In the genomic region with DNA sequence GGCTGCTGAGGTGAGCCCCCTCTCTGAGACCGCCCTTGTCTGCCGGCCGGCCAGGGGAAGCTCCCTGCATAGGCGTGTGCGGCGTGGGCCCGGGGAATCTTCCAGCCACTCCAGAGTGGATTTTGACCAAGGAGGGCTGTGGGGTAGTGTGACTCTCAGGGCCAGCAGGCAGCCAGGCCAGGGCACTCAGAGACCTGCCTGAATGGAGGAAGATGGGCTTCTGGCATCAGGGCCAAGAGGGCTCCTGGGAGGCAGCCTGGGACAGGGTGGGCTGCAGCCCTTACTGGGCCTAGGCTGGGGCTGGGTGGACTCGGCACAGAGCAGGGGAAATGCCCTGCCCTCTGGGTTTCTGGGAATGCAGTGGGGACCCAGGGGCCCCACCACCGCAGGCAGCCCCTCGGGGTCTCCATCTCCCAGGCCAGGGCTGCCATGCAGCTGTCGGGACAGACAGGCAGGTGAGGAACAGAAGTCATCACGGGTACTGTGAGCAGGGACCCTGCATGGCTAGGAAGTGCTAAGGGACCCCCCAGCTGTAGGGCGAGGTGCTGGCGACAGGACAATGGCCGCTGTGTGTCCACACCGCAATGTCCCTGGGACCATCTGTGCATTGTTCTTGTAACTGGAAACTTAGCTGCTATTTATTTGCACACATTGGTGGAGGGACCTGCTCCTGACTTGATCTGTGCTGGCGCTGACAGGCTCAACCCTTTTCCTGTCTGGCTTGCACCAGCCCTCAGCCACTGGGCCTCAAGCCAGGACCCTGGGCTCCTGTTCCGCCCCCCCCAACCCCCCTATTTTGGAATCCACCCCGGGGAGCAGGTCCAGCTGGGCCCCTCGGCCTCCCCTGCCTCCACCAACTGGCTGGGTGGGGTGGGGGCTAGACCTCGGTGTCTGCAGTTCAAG, we compare ENCODE assay signal across 20 cellular contexts. TPM values are rescaled to one million over a fixed set of nuclear protein-coding genes. Genes with fewer than 3 reads are reported as not detected.
A peak's percentile ranks its signal among the peaks of the same experiment; 100 is the strongest.
DNase-seq lines count a peak whose midpoint lies in the region; ATAC-seq and TF ChIP-seq lines count a peak whose summit lies in the region.
"Had no signal": no experiment of that assay in that cellular context is flagged by ENCODE, and none has a peak within 500 bp of the region (broad histone marks: within the 10 kb centered on the region; RNA-seq: fewer than 3 reads in every experiment).

No MANE protein-coding gene starts in this region.

- H2BK5ac ChIP-seq in IMR-90 (ENCODE audit: low read depth, low read length, poor library complexity, severe bottlenecking) = no peak overlapping the region

- no peak overlapping the region for H2BK15ac ChIP-seq in IMR-90 (ENCODE audit: low read depth, low read length)

- no peak overlapping the region for H3K4me3 ChIP-seq in BLaER1 treated with 17β-estradiol and CSF1 and Interleukin-3, amounts not matched to agents 10 nM and 100 nM
- H3K4me3 ChIP-seq in IMR-90 (ENCODE audit: insufficient read depth, low read depth, low read length) (no peak overlapping the region), heart left ventricle (no peak overlapping the region)
- H3K4me3 ChIP-seq: tibial artery had no signal

- H4K8ac ChIP-seq in IMR-90 (ENCODE audit: low read depth in 2 of 2, low read length in 2 of 2) = no peak overlapping the region

- CTCF ChIA-PET in IMR-90 (lab: Yijun Ruan, JAX) = no interaction called here

- peak overlapping the region in 7 of 11 experiments; percentile 12 to 48 (median 26); a peak in 10 of 22 replicates for H3K27ac ChIP-seq in BLaER1 treated with 17β-estradiol and CSF1 and Interleukin-3, amounts not matched to agents 10 nM and 100 nM
- H3K27ac ChIP-seq in IMR-90 (ENCODE audit: insufficient read depth, low read length) (no peak overlapping the region), heart left ventricle (peak overlapping the region in 10 of 12 donors; percentile 23 to 78 (median 56))
- H3K27ac ChIP-seq: parathyroid adenoma, tibial artery had no signal

- no peak for DNase-seq in IMR-90
- peak in 4 of 5 donors; percentile 28 to 67 (median 48) for DNase-seq in heart left ventricle
- DNase-seq in natural killer cell = peak; percentile 12
- no peak for DNase-seq in medulla oblongata (ENCODE audit: extremely low spot score)
- no peak for DNase-seq in DMS 273 treated with DMSO at 0.1 percent for 48 hours (lab: John Stamatoyannopoulos, UW)
- no peak for DNase-seq in T1000 (lab: John Stamatoyannopoulos, UW)
- DNase-seq in NCI-H2029 treated with DMSO at 0.1 percent for 48 hours (lab: John Stamatoyannopoulos, UW) = no peak
- DNase-seq: activated B cell treated with CpG ODN at 0.5 μM for 24 hours; activated CD8-positive, alpha-beta memory T cell treated with anti-CD3 and anti-CD28 coated beads, Interleukin-2, amount 10 ng/mL, durations not matched to agents 7 days and 5 days; AML-193; DMS153; HCEC 1CT; NCI-H1694; stimulated activated naive B cell treated with anti-CD40 and anti-IgM and Interleukin-4, amounts not matched to agents 10 μg/mL and 1 μg/mL and 100 μg/mL, for 72 hours had no signal

- intact Hi-C loops in IMR-90 (cut with micrococcal nuclease) (no loop called here), heart left ventricle (cut with DNase I) (loop anchor here in 1 of 10 donors (5.0 kb wide), 1 partner anchor 42 kb away; no protein-coding TSS in a partner anchor), natural killer cell (cut with micrococcal nuclease) (no loop called here)

- BruUV-seq in IMR-90 (replicated peaks; lab: Mats Ljungman, UMichigan) = no TSS peak

- no peaks in the 10 kb centered on the region for H3K36me3 Mint-ChIP-seq in natural killer cell
- H3K36me3 Mint-ChIP-seq: activated CD8-positive, alpha-beta memory T cell treated with anti-CD3 and anti-CD28 coated beads, Interleukin-2, amount 10 ng/mL, durations not matched to agents 7 days and 5 days had no signal

- H3K36me3 ChIP-seq in BLaER1 treated with 17β-estradiol and CSF1 and Interleukin-3, amounts not matched to agents 10 nM and 100 nM = peaks cover 0 to 28% (median 0%) of the 10 kb centered on the region in 11 experiments; a peak in 5 of 22 replicates
- H3K36me3 ChIP-seq in IMR-90 (ENCODE audit: control insufficient read depth, insufficient read depth, low read length) = no peaks in the 10 kb centered on the region
- no peaks in the 10 kb centered on the region for H3K36me3 ChIP-seq in heart left ventricle
- H3K36me3 ChIP-seq: tibial artery had no signal

- no peaks in the 10 kb centered on the region for H3K79me1 ChIP-seq in IMR-90 (ENCODE audit: low read depth in 1 of 2, low read length in 2 of 2)

- ATAC-seq in IMR-90 (ENCODE audit: low read depth) (no peak), heart left ventricle (peak; percentile 16 to 44 (median 30)), natural killer cell (no peak)
- ATAC-seq: activated CD8-positive, alpha-beta memory T cell treated with anti-CD3 and anti-CD28 coated beads, Interleukin-2, amount 10 ng/mL, durations not matched to agents 7 days and 5 days; stimulated activated naive B cell treated with anti-CD40 and anti-IgM and Interleukin-4, amounts not matched to agents 10 μg/mL and 1 μg/mL and 100 μg/mL, for 72 hours had no signal

- no peak overlapping the region for H3K18ac ChIP-seq in IMR-90 (ENCODE audit: low read depth, low read length)

- 77% methylated on average over 6 of the region's 21 CpGs; no CpG with 5 or more reads in 1 of the 2 experiments for WGBS in IMR-90 (ENCODE audit: extremely low coverage in 2 of 2, insufficient read length in 1 of 2), 2 experiments
- WGBS in heart left ventricle, 4 donors = 43 to 51% (median 48%) methylated on average over 12 to 21 of the region's 21 CpGs

- H3K14ac ChIP-seq in IMR-90 (replicated peaks; ENCODE audit: low read depth, low read length) = no peak overlapping the region

- no peak overlapping the region for H3K56ac ChIP-seq in IMR-90 (ENCODE audit: extremely low read depth, insufficient read depth, low read length)

- no peak for TF ChIP-seq RAD21 in IMR-90 (IDR thresholded peaks at IDR 0.05; ENCODE audit: low read length)

- H3K9ac ChIP-seq in BLaER1 treated with 17β-estradiol and CSF1 and Interleukin-3, amounts not matched to agents 10 nM and 100 nM = peak overlapping the region in 9 of 11 experiments; percentile 7 to 97 (median 54); a peak in 16 of 22 replicates
- H3K9ac ChIP-seq in IMR-90 (ENCODE audit: low read depth, low read length) = no peak overlapping the region
- H3K9ac ChIP-seq: parathyroid adenoma had no signal

- peak overlapping the region; percentile 42 for H2AK9ac ChIP-seq in IMR-90 (replicated peaks; ENCODE audit: low read depth, low read length, poor library complexity)

- H2BK20ac ChIP-seq in IMR-90 (ENCODE audit: low read depth, low read length) = no peak overlapping the region

- no peak overlapping the region for H4K91ac ChIP-seq in IMR-90 (ENCODE audit: insufficient read depth, low read depth, low read length)

- H4K5ac ChIP-seq in IMR-90 (ENCODE audit: low read depth, low read length) = no peak overlapping the region

- H2AFZ ChIP-seq in IMR-90 (replicated peaks; ENCODE audit: low read length, poor library complexity) = peak overlapping the region; percentile 69
- H2AFZ ChIP-seq: parathyroid adenoma had no signal

- H3K27ac Mint-ChIP-seq in natural killer cell = no peak overlapping the region
- H3K27ac Mint-ChIP-seq: activated B cell treated with CpG ODN at 0.5 μM for 24 hours; activated CD8-positive, alpha-beta memory T cell treated with anti-CD3 and anti-CD28 coated beads, Interleukin-2, amount 10 ng/mL, durations not matched to agents 7 days and 5 days; stimulated activated naive B cell treated with anti-CD40 and anti-IgM and Interleukin-4, amounts not matched to agents 10 μg/mL and 1 μg/mL and 100 μg/mL, for 72 hours; T-helper 1 cell treated with Interleukin-12 subunit alpha and Interleukin-12 subunit beta and Interleukin-4 antibody, amounts not matched to agents 30 μg/mL and 1 μg/mL, for 36 hours had no signal

- peaks cover 0 to 3% of the 10 kb centered on the region in 2 donors for H3K4me1 Mint-ChIP-seq in natural killer cell

- no peaks in the 10 kb centered on the region for H3K9me1 ChIP-seq in IMR-90 (ENCODE audit: insufficient read depth, low read length)

- TF ChIP-seq POLR2A in IMR-90 (IDR thresholded peaks at IDR 0.05; ENCODE audit: low read depth, low read length) (no peak), heart left ventricle (IDR thresholded peaks at IDR 0.05) (no peak)

- peak overlapping the region; percentile 86 to 100 (median 99) for H3K4me2 ChIP-seq in BLaER1 treated with 17β-estradiol and CSF1 and Interleukin-3, amounts not matched to agents 10 nM and 100 nM
- H3K4me2 ChIP-seq in IMR-90 (ENCODE audit: low read depth, low read length) = no peak overlapping the region

- no peak overlapping the region for H3K23ac ChIP-seq in IMR-90 (ENCODE audit: low read depth, low read length)

- no peak for TF ChIP-seq CTCF in IMR-90 (conservative IDR thresholded peaks at IDR 0.05; ENCODE audit: low read depth, low read length)
- no peak for TF ChIP-seq CTCF in heart left ventricle (IDR thresholded peaks at IDR 0.05)
- TF ChIP-seq CTCF in natural killer cell (IDR thresholded peaks at IDR 0.05) = no peak

- no peaks in the 10 kb centered on the region; a peak in 1 of 22 replicates for H3K27me3 ChIP-seq in BLaER1 treated with 17β-estradiol and CSF1 and Interleukin-3, amounts not matched to agents 10 nM and 100 nM
- H3K27me3 ChIP-seq in IMR-90 (ENCODE audit: control insufficient read depth, insufficient read depth, low read length) (peaks cover 2% of the 10 kb centered on the region; the same call in 1 of the 2 replicates), heart left ventricle (no peaks in the 10 kb centered on the region)

- POLR2A ChIA-PET in IMR-90 (lab: Charles Lee; ENCODE audit: unreplicated experiment) = no interaction called here

- H3K9me3 Mint-ChIP-seq in natural killer cell = no peaks in the 10 kb centered on the region
- H3K9me3 Mint-ChIP-seq: activated B cell treated with CpG ODN at 0.5 μM for 24 hours; stimulated activated naive B cell treated with anti-CD40 and anti-IgM and Interleukin-4, amounts not matched to agents 10 μg/mL and 1 μg/mL and 100 μg/mL, for 72 hours; T-helper 1 cell treated with Interleukin-12 subunit alpha and Interleukin-12 subunit beta and Interleukin-4 antibody, amounts not matched to agents 30 μg/mL and 1 μg/mL, for 36 hours had no signal

- peaks cover 62 to 79% (median 68%) of the 10 kb centered on the region in 10 experiments for H3K4me1 ChIP-seq in BLaER1 treated with 17β-estradiol and CSF1 and Interleukin-3, amounts not matched to agents 10 nM and 100 nM
- peaks cover 3% of the 10 kb centered on the region for H3K4me1 ChIP-seq in IMR-90 (ENCODE audit: control insufficient read depth, insufficient read depth, low read length)
- H3K4me1 ChIP-seq in heart left ventricle = peaks cover 4 to 33% (median 20%) of the 10 kb centered on the region in 12 donors

- in situ Hi-C loops in IMR-90 (cut with MboI; ENCODE audit: low sequenced_read_pairs) = no loop called here

- peaks cover 0 to 45% (median 0%) of the 10 kb centered on the region in 11 experiments; a peak in 7 of 22 replicates for H4K20me1 ChIP-seq in BLaER1 treated with 17β-estradiol and CSF1 and Interleukin-3, amounts not matched to agents 10 nM and 100 nM
- no peaks in the 10 kb centered on the region for H4K20me1 ChIP-seq in IMR-90 (ENCODE audit: insufficient read depth, low read length)

- no peak overlapping the region for H2AK5ac ChIP-seq in IMR-90 (ENCODE audit: low read depth, low read length)

- no peaks in the 10 kb centered on the region for H3K9me3 ChIP-seq in BLaER1 treated with 17β-estradiol and CSF1 and Interleukin-3, amounts not matched to agents 10 nM and 100 nM (replicated peaks in 1 of 11)
- H3K9me3 ChIP-seq in IMR-90 (ENCODE audit: control insufficient read depth, insufficient read depth, low read length) = no peaks in the 10 kb centered on the region
- H3K9me3 ChIP-seq in heart left ventricle = no peaks in the 10 kb centered on the region
- H3K9me3 ChIP-seq: tibial artery had no signal

- peaks cover 0 to 7% of the 10 kb centered on the region in 2 donors for H3K27me3 Mint-ChIP-seq in natural killer cell (ENCODE audit: low read depth in 2 of 2)
- H3K27me3 Mint-ChIP-seq: activated CD8-positive, alpha-beta memory T cell treated with anti-CD3 and anti-CD28 coated beads, Interleukin-2, amount 10 ng/mL, durations not matched to agents 7 days and 5 days had no signal

- H3K4ac ChIP-seq in IMR-90 (ENCODE audit: low read depth, low read length) = no peak overlapping the region

- dilution Hi-C loops in IMR-90 (cut with HindIII; ENCODE audit: low sequenced_read_pairs, unreplicated experiment) = no loop called here

- H2BK120ac ChIP-seq in IMR-90 (ENCODE audit: low read depth, low read length) = no peak overlapping the region

- H3K4me3 Mint-ChIP-seq in natural killer cell = no peak overlapping the region
- H3K4me3 Mint-ChIP-seq: activated B cell treated with CpG ODN at 0.5 μM for 24 hours; activated CD8-positive, alpha-beta memory T cell treated with anti-CD3 and anti-CD28 coated beads, Interleukin-2, amount 10 ng/mL, durations not matched to agents 7 days and 5 days; stimulated activated naive B cell treated with anti-CD40 and anti-IgM and Interleukin-4, amounts not matched to agents 10 μg/mL and 1 μg/mL and 100 μg/mL, for 72 hours; T-helper 1 cell treated with Interleukin-12 subunit alpha and Interleukin-12 subunit beta and Interleukin-4 antibody, amounts not matched to agents 30 μg/mL and 1 μg/mL, for 36 hours had no signal

RNA-seq across cellular contexts. Expression of a gene that starts 4.1 kb away (rescaled TPM):
- total RNA-seq in IMR-90 (2012; rRNA removed) (not detected in 2 replicates), heart left ventricle (1 to 10 TPM in 5 of 9 donors, under 1 TPM in 4; 0.27 to 7.6 (median 1.3) TPM), natural killer cell (under 1 TPM in 1 of 3 donors, not detected in 2; 0.45 TPM)
- polyA plus RNA-seq in IMR-90 (2012; rRNA removed) (not detected in 2 replicates), heart left ventricle (1 to 10 TPM; 3.3 to 4.7 TPM)
- polyA plus RNA-seq in IMR-90 (2012; cell fraction: cytosol; rRNA removed) = not detected in 2 replicates
- not detected in 2 replicates for polyA plus RNA-seq in IMR-90 (2012; cell fraction: nucleus; rRNA removed; ENCODE audit: low replicate concordance)
- total RNA-seq: astrocyte, HT-29 had no signal

RNA-seq across cellular contexts. Expression of a gene that starts 14.9 kb away (rescaled TPM):
- not detected in 2 replicates for total RNA-seq in IMR-90 (2012; rRNA removed)
- not detected in 2 replicates for polyA plus RNA-seq in IMR-90 (2012; rRNA removed)
- not detected in 2 replicates for polyA plus RNA-seq in IMR-90 (2012; cell fraction: cytosol; rRNA removed)
- not detected in 2 replicates for polyA plus RNA-seq in IMR-90 (2012; cell fraction: nucleus; rRNA removed; ENCODE audit: low replicate concordance)
- total RNA-seq in heart left ventricle = not detected
- polyA plus RNA-seq in heart left ventricle = not detected
- total RNA-seq in natural killer cell = 1 to 10 TPM in 1 of 3 donors, under 1 TPM in 2; 0.47 to 1.7 (median 0.68) TPM
- total RNA-seq: activated B cell treated with CpG ODN at 0.5 μM for 24 hours; activated CD8-positive, alpha-beta memory T cell treated with anti-CD3 and anti-CD28 coated beads, Interleukin-2, amount 10 ng/mL, durations not matched to agents 7 days and 5 days; astrocyte; HT-29 had no signal

RNA-seq across cellular contexts. Expression of a gene that starts 45.6 kb away (rescaled TPM):
- total RNA-seq in IMR-90 (2012; rRNA removed) (not detected in 2 replicates), heart left ventricle (1 to 10 TPM in 1 of 9 donors, under 1 TPM in 4, not detected in 4; 0.21 to 1.4 (median 0.45) TPM), natural killer cell (1 to 10 TPM in 2 of 3 donors, under 1 TPM in 1; 0.39 to 6.6 (median 2.2) TPM)
- polyA plus RNA-seq in IMR-90 (2012; rRNA removed) (not detected in 2 replicates), heart left ventricle (under 1 TPM; 0.07 to 0.50 TPM)
- not detected in 2 replicates for polyA plus RNA-seq in IMR-90 (2012; cell fraction: cytosol; rRNA removed)
- 0.07 TPM in 2 replicates for polyA plus RNA-seq in IMR-90 (2012; cell fraction: nucleus; rRNA removed; ENCODE audit: low replicate concordance)

Comparison
In these comparisons a context has a peak if more than half of its experiments do, and no peak if none do; other contexts are left out.
1. ATAC-seq: peak in heart left ventricle (4 of 4); none in IMR-90 (single experiment) and natural killer cell (0 of 3).
2. DNase-seq: peak in heart left ventricle (4 of 5) and natural killer cell (single experiment); none in IMR-90 (single experiment), medulla oblongata (single experiment), DMS 273 treated with DMSO at 0.1 percent for 48 hours (single experiment), T1000 (single experiment) and NCI-H2029 treated with DMSO at 0.1 percent for 48 hours (single experiment).